In genomic region chr21:36989199-36989698, GRCh38 we compare ENCODE assay signal across 11 cellular contexts. TPM values are rescaled to one million over a fixed set of nuclear protein-coding genes. Genes with fewer than 3 reads are reported as not detected.
DNase-seq lines count a peak whose midpoint lies in the region; ATAC-seq and TF ChIP-seq lines count a peak whose summit lies in the region.
"Not testable (repeated sequence)": the region's sequence is repeated elsewhere in the genome, so short reads cannot be mapped to it uniquely, and the experiment has no call there.
"Had no signal": no experiment of that assay in that cellular context is flagged by ENCODE, and none has a peak within 500 bp of the region (broad histone marks: within the 10 kb centered on the region; RNA-seq: fewer than 3 reads in every experiment).

No MANE protein-coding gene starts in this region.

- peak overlapping the region; percentile 74 for H3K4me3 Mint-ChIP-seq in activated naive CD4-positive, alpha-beta T cell treated with anti-CD3 and anti-CD28 coated beads for 36 hours
- peak overlapping the region; percentile 74 to 92 (median 85) for H3K4me3 Mint-ChIP-seq in naive thymus-derived CD4-positive, alpha-beta T cell

- not testable (repeated sequence) for H3K9me3 Mint-ChIP-seq in activated naive CD4-positive, alpha-beta T cell treated with anti-CD3 and anti-CD28 coated beads for 36 hours; naive thymus-derived CD4-positive, alpha-beta T cell

- CTCF ChIA-PET in HCT116 (lab: Charles Lee) (interaction anchor here (0.7 to 3.5 kb wide), 12 partner anchors 10 to 867 kb away, joined by 3 to 31 read pairs (median 4); no protein-coding TSS in a partner anchor), RWPE1 (lab: Yijun Ruan, JAX) (interaction anchor here (0.6 to 1.8 kb wide), 7 partner anchors 9 to 291 kb away, joined by 3 to 7 read pairs (median 3); partner anchors contain the start of genes RIPPLY3 and SIM2)
- CTCF ChIA-PET in activated naive CD4-positive, alpha-beta T cell treated with anti-CD3 and anti-CD28 coated beads for 36 hours (lab: Charles Lee): interaction anchor here (0.6 to 2.7 kb wide), 9 partner anchors 10 to 49 kb away, joined by 3 to 21 read pairs (median 3); no protein-coding TSS in a partner anchor
- CTCF ChIA-PET in naive thymus-derived CD4-positive, alpha-beta T cell (lab: Charles Lee): interaction anchor here (0.6 to 3.8 kb wide), 9 partner anchors 10 to 485 kb away, joined by 3 to 25 read pairs (median 7); partner anchors contain the start of gene HLCS

- H3K9ac ChIP-seq in HCT116 (ENCODE audit: low read length): peak overlapping the region; percentile 68

- intact Hi-C loops in HCT116 (cut with micrococcal nuclease); spleen (cut with DNase I; ENCODE audit: low total_unique reads): not testable (repeated sequence)
- intact Hi-C loops in activated naive CD4-positive, alpha-beta T cell treated with anti-CD3 and anti-CD28 coated beads for 36 hours (cut with micrococcal nuclease): loop anchor here (1.0 to 10.0 kb wide), 6 partner anchors 12 to 576 kb away; partner anchors contain the start of genes HLCS, PIGP, TTC3 and VPS26C
- intact Hi-C loops in dorsolateral prefrontal cortex (cut with DNase I): loop anchor here in 1 of 2 donors (2.0 kb wide), 2 partner anchors 22 to 84 kb away; partner anchors contain the start of genes HLCS, PIGP and TTC3
- intact Hi-C loops in naive thymus-derived CD4-positive, alpha-beta T cell (cut with micrococcal nuclease): loop anchor here (1.0 to 10.0 kb wide), 11 partner anchors 12 to 832 kb away; partner anchors contain the start of genes HLCS (in 2 of the 2), DOP1B (in 1 of the 2), DYRK1A (in 1 of the 2) and PIGP (in 1 of the 2)

- WGBS in hepatocyte (ENCODE audit: low lambda C conversion rate, missing lambda C conversion rate): 52% methylated on average over 19 of the region's 22 CpGs
- 45 to 49% (median 47%) methylated on average over 22 of the region's 22 CpGs for WGBS in spleen, 5 donors

- POLR2A ChIA-PET in HCT116 (lab: Charles Lee): interaction anchor here (0.7 to 2.0 kb wide), 4 partner anchors 10 to 37 kb away, joined by 3 to 10 read pairs (median 5); no protein-coding TSS in a partner anchor
- POLR2A ChIA-PET in RWPE1 (lab: Yijun Ruan, JAX; ENCODE audit: low non-redundant PET): interaction anchor here (0.6 kb wide), 1 partner anchor 23 kb away, joined by 6 read pairs; the partner anchor contains the start of gene HLCS
- POLR2A ChIA-PET in naive thymus-derived CD4-positive, alpha-beta T cell (lab: Charles Lee): interaction anchor here (0.6 to 3.3 kb wide), 5 partner anchors 17 to 462 kb away, joined by 3 to 24 read pairs (median 3); partner anchors contain the start of genes HLCS and RIPPLY3

- H3K27ac ChIP-seq in ACC112 (ENCODE audit: low read depth, low read length) (peak overlapping the region; percentile 70), HCT116 (ENCODE audit: low read depth, low read length) (peak overlapping the region; percentile 83), RWPE1 (peak overlapping the region; percentile 87), dorsolateral prefrontal cortex (peak overlapping the region; percentile 70 to 99 (median 95)), hepatocyte (peak overlapping the region; percentile 95), spleen (peak overlapping the region; percentile 76 to 94 (median 92))
- H3K27ac ChIP-seq in naive thymus-derived CD4-positive, alpha-beta T cell (ENCODE audit: low read depth, low read length): peak overlapping the region; percentile 69

- RAD21 ChIA-PET in HCT116 (lab: Charles Lee; ENCODE audit: low non-redundant PET in 1 of 2, low total read pairs in 2 of 2, uncharacterized antibody in 2 of 2, unreplicated experiment in 2 of 2): interaction anchor here in 1 of 2 experiments (1.3 kb wide), 1 partner anchor 12 kb away, joined by 4 read pairs; no protein-coding TSS in a partner anchor

- H3K36me3 Mint-ChIP-seq in activated naive CD4-positive, alpha-beta T cell treated with anti-CD3 and anti-CD28 coated beads for 36 hours (ENCODE audit: low read depth); naive thymus-derived CD4-positive, alpha-beta T cell: not testable (repeated sequence)

- not testable (repeated sequence) for DNase-seq in HCT116 (ENCODE audit: low read depth, low spot score); RWPE1 (ENCODE audit: low spot score); activated naive CD4-positive, alpha-beta T cell treated with anti-CD3 and anti-CD28 coated beads for 36 hours; dorsolateral prefrontal cortex; hepatocyte (ENCODE audit: low spot score); naive thymus-derived CD4-positive, alpha-beta T cell; spleen

- not testable (repeated sequence) for TF ChIP-seq CTCF in HCT116 (IDR thresholded peaks at IDR 0.05 in 2 of 3, conservative IDR thresholded peaks at IDR 0.05 in 1 of 3; ENCODE audit: borderline replicate concordance in 1 of 3, insufficient read depth in 1 of 3, low read depth in 2 of 3, low read length in 2 of 3); RWPE1 (conservative IDR thresholded peaks at IDR 0.05; ENCODE audit: low read depth); dorsolateral prefrontal cortex (IDR thresholded peaks at IDR 0.05 in 54 of 56, conservative IDR thresholded peaks at IDR 0.05 in 2 of 56; ENCODE audit: low read depth in 1 of 56, partially characterized antibody in 56 of 56); hepatocyte (IDR thresholded peaks at IDR 0.05; ENCODE audit: poor library complexity); spleen (IDR thresholded peaks at IDR 0.05 in 8 of 11, conservative IDR thresholded peaks at IDR 0.05 in 3 of 11)

- H2AFZ ChIP-seq in ACC112 (ENCODE audit: low read length, unreplicated experiment): peak overlapping the region; percentile 10
- H2AFZ ChIP-seq in HCT116 (ENCODE audit: low read depth, low read length, poor library complexity, severe bottlenecking): not testable (repeated sequence)
- peak overlapping the region; percentile 96 for H2AFZ ChIP-seq in hepatocyte

- TF ChIP-seq POLR2A in HCT116 (IDR thresholded peaks at IDR 0.05; ENCODE audit: borderline replicate concordance, extremely low read depth, insufficient read depth, insufficient read length); spleen (IDR thresholded peaks at IDR 0.05): not testable (repeated sequence)

- not testable (repeated sequence) for H3K27me3 Mint-ChIP-seq in activated naive CD4-positive, alpha-beta T cell treated with anti-CD3 and anti-CD28 coated beads for 36 hours (ENCODE audit: low read depth); naive thymus-derived CD4-positive, alpha-beta T cell

- H3K27me3 ChIP-seq in ACC112 (ENCODE audit: insufficient read depth, low read length); HCT116 (ENCODE audit: insufficient read depth, low read length); dorsolateral prefrontal cortex; hepatocyte; naive thymus-derived CD4-positive, alpha-beta T cell (ENCODE audit: control insufficient read depth in 2 of 2, insufficient read depth in 2 of 2, low read length in 2 of 2); spleen (replicated peaks in 1 of 7): not testable (repeated sequence)

- not testable (repeated sequence) for TF ChIP-seq RAD21 in HCT116 (IDR thresholded peaks at IDR 0.05; ENCODE audit: low read depth)

- H3K36me3 ChIP-seq in ACC112 (ENCODE audit: insufficient read depth, low read length); HCT116 (ENCODE audit: control insufficient read depth in 1 of 2, insufficient read depth in 2 of 2, low read length in 2 of 2); hepatocyte (replicated peaks; ENCODE audit: insufficient read depth, low read depth); naive thymus-derived CD4-positive, alpha-beta T cell (ENCODE audit: control insufficient read depth in 2 of 3, insufficient read depth in 3 of 3, low read length in 3 of 3); spleen: not testable (repeated sequence)

- H3K4me3 ChIP-seq in ACC112 (ENCODE audit: low read depth, low read length): peak overlapping the region; percentile 89
- peak overlapping the region; percentile 46 to 57 for H3K4me3 ChIP-seq in HCT116 (replicated peaks in 1 of 2; ENCODE audit: low read depth in 1 of 2, low read length in 2 of 2)
- H3K4me3 ChIP-seq in dorsolateral prefrontal cortex: peak overlapping the region; percentile 53 to 88 (median 71)
- peak overlapping the region; percentile 90 for H3K4me3 ChIP-seq in hepatocyte
- H3K4me3 ChIP-seq in naive thymus-derived CD4-positive, alpha-beta T cell (ENCODE audit: low read length): peak overlapping the region; percentile 66
- peak overlapping the region; percentile 53 to 80 (median 66) for H3K4me3 ChIP-seq in spleen

- not testable (repeated sequence) for H4K20me1 ChIP-seq in HCT116 (ENCODE audit: insufficient read depth); hepatocyte (ENCODE audit: insufficient read depth, poor library complexity, severe bottlenecking)

- H3K4me2 ChIP-seq in HCT116 (ENCODE audit: low read length): peak overlapping the region; percentile 86
- H3K4me2 ChIP-seq in hepatocyte: peak overlapping the region; percentile 97

- BruUV-seq in HCT116 (replicated peaks; lab: Mats Ljungman, UMichigan): not testable (repeated sequence)

- H3K9me3 ChIP-seq in HCT116 (ENCODE audit: control insufficient read depth in 1 of 2, insufficient read depth in 1 of 2, low read depth in 1 of 2, low read length in 2 of 2); hepatocyte (ENCODE audit: low read depth); naive thymus-derived CD4-positive, alpha-beta T cell (ENCODE audit: control insufficient read depth in 2 of 3, low read length in 3 of 3); spleen: not testable (repeated sequence)

- H3K27ac Mint-ChIP-seq in activated naive CD4-positive, alpha-beta T cell treated with anti-CD3 and anti-CD28 coated beads for 36 hours: peak overlapping the region; percentile 61
- H3K27ac Mint-ChIP-seq in naive thymus-derived CD4-positive, alpha-beta T cell: peak overlapping the region in 8 of 9 donors; percentile 38 to 93 (median 81)

- H3K9me2 ChIP-seq in HCT116 (ENCODE audit: insufficient read depth); hepatocyte (replicated peaks; ENCODE audit: insufficient read depth): not testable (repeated sequence)

- peaks cover 17% of the 10 kb centered on the region for H3K4me1 ChIP-seq in ACC112 (ENCODE audit: control insufficient read depth, insufficient read depth, low read length, unreplicated experiment)
- peaks cover 11 to 25% of the 10 kb centered on the region in 2 experiments for H3K4me1 ChIP-seq in HCT116 (ENCODE audit: control insufficient read depth in 1 of 2, insufficient read depth in 2 of 2, low read length in 2 of 2)
- H3K4me1 ChIP-seq in hepatocyte (ENCODE audit: insufficient read depth); naive thymus-derived CD4-positive, alpha-beta T cell (ENCODE audit: control insufficient read depth in 2 of 2, insufficient read depth in 2 of 2, low read length in 2 of 2): not testable (repeated sequence)
- H3K4me1 ChIP-seq in spleen: peaks cover 0 to 12% (median 4%) of the 10 kb centered on the region in 6 donors

- not testable (repeated sequence) for H3K79me2 ChIP-seq in ACC112 (ENCODE audit: control insufficient read depth, insufficient read depth, low read length, unreplicated experiment); HCT116 (ENCODE audit: insufficient read depth, low read length); hepatocyte

- not testable (repeated sequence) for ATAC-seq in HCT116; naive thymus-derived CD4-positive, alpha-beta T cell

- H3K4me1 Mint-ChIP-seq in activated naive CD4-positive, alpha-beta T cell treated with anti-CD3 and anti-CD28 coated beads for 36 hours (ENCODE audit: low read depth): peaks cover 38% of the 10 kb centered on the region
- H3K4me1 Mint-ChIP-seq in naive thymus-derived CD4-positive, alpha-beta T cell: peaks cover 4 to 39% (median 28%) of the 10 kb centered on the region in 7 donors

RNA-seq across cellular contexts. Expression of gene RIPPLY3, which starts 17.3 kb away (rescaled TPM):
- total RNA-seq in HCT116 (2021; ENCODE audit: unreplicated experiment) (not detected), dorsolateral prefrontal cortex (under 1 TPM in 5 of 120 experiments, not detected in 115; 0.24 to 0.38 (median 0.25) TPM), hepatocyte (0.17 TPM in 1 of 2 replicates, not detected in the other), spleen (not detected)
- not detected in 2 replicates for polyA plus RNA-seq in HCT116 (2012)
- total RNA-seq in activated naive CD4-positive, alpha-beta T cell treated with anti-CD3 and anti-CD28 coated beads for 36 hours: under 1 TPM in 1 of 2 experiments, not detected in 1; 0.10 TPM
- polyA plus RNA-seq in hepatocyte (0.11 and 1.0 TPM in 2 replicates), spleen (under 1 TPM in 1 of 3 donors, not detected in 2; 0.05 TPM)
- not detected for total RNA-seq in naive thymus-derived CD4-positive, alpha-beta T cell
- not detected for polyA plus RNA-seq in naive thymus-derived CD4-positive, alpha-beta T cell
- total RNA-seq: esophagus mucosa, Right ventricle myocardium inferior, subcutaneous adipose tissue had no signal

RNA-seq across cellular contexts. Expression of gene HLCS, which starts 22.8 kb away (rescaled TPM):
- total RNA-seq in HCT116 (2021; ENCODE audit: unreplicated experiment): 18.5 TPM
- polyA plus RNA-seq in HCT116 (2012): 14.5 and 16.5 TPM in 2 replicates
- total RNA-seq in activated naive CD4-positive, alpha-beta T cell treated with anti-CD3 and anti-CD28 coated beads for 36 hours: 10 to 100 TPM; 12.5 to 12.6 TPM
- total RNA-seq in dorsolateral prefrontal cortex: 10 to 100 TPM; 18.7 to 38.4 (median 25.9) TPM
- 16.7 and 30.4 TPM in 2 replicates for total RNA-seq in hepatocyte
- polyA plus RNA-seq in hepatocyte: 9.2 and 10.6 TPM in 2 replicates
- total RNA-seq in naive thymus-derived CD4-positive, alpha-beta T cell: 10 to 100 TPM in 3 of 5 experiments, 1 to 10 TPM in 2; 8.8 to 19.3 (median 12.2) TPM
- polyA plus RNA-seq in naive thymus-derived CD4-positive, alpha-beta T cell: 1 to 10 TPM; 7.0 to 8.0 TPM
- 10 to 100 TPM; 10.1 to 22.8 (median 18.1) TPM for total RNA-seq in spleen
- polyA plus RNA-seq in spleen: 1 to 10 TPM; 1.7 to 2.8 (median 1.8) TPM
